In genomic region chr14:67705211-67705610, GRCh38 we compare ENCODE assay signal across 22 cellular contexts. TPM values are rescaled to one million over a fixed set of nuclear protein-coding genes. Genes with fewer than 3 reads are reported as not detected.
"Had no signal": no experiment of that assay in that cellular context is flagged by ENCODE, and none has a peak within 500 bp of the region (broad histone marks: within the 10 kb centered on the region; RNA-seq: fewer than 3 reads in every experiment).

No MANE protein-coding gene starts in this region.

- H3K36me3 Mint-ChIP-seq: activated CD4-positive, alpha-beta memory T cell treated with anti-CD3 and anti-CD28 coated beads for 36 hours; stimulated activated effector memory CD8-positive, alpha-beta T cell treated with anti-CD3 and anti-CD28 coated beads, Interleukin-12 subunit alpha, Interleukin-12 subunit beta, amount 100 ng/mL, for 72 hours; T-cell; type B pancreatic cell had no signal

- H3K4me1 ChIP-seq: gastroesophageal sphincter, prostate gland, sigmoid colon had no signal

- H3K27ac ChIP-seq: brain microvascular endothelial cell, gastroesophageal sphincter, prostate gland, sigmoid colon had no signal

- H3K4me3 ChIP-seq: gastroesophageal sphincter, pancreas, prostate gland, sigmoid colon had no signal

- DNase-seq: activated CD8-positive, alpha-beta memory T cell treated with anti-CD3 and anti-CD28 coated beads, Interleukin-2, amount 50 U/mL, for 4 hours; activated gamma-delta T cell; activated naive CD4-positive, alpha-beta T cell treated with anti-CD3 and anti-CD28 coated beads, Interleukin-2, amount 50 U/mL, for 16 hours; activated T-cell treated with anti-CD3 and anti-CD28 coated beads, Interleukin-2, amount 50 U/mL, for 1 hour; kidney; sigmoid colon had no signal

- H3K9me3 ChIP-seq: gastroesophageal sphincter, pancreas, prostate gland, sigmoid colon had no signal

- H3K27me3 ChIP-seq: brain microvascular endothelial cell, gastroesophageal sphincter, pancreas, sigmoid colon had no signal

- H3K4me3 Mint-ChIP-seq: activated CD4-positive, alpha-beta memory T cell treated with anti-CD3 and anti-CD28 coated beads for 36 hours; endodermal cell; mesothelial cell of epicardium; naive thymus-derived CD4-positive, alpha-beta T cell; stimulated activated effector memory CD8-positive, alpha-beta T cell treated with anti-CD3 and anti-CD28 coated beads, Interleukin-12 subunit alpha, Interleukin-12 subunit beta, amount 100 ng/mL, for 72 hours; stimulated activated naive CD8-positive, alpha-beta T cell treated with anti-CD3 and anti-CD28 coated beads, Interleukin-15, Interleukin-2, amounts not matched to agents 100 ng/mL and 50 ng/mL, for 24 hours; T-cell; type B pancreatic cell had no signal

- H3K27ac Mint-ChIP-seq: activated CD4-positive, alpha-beta memory T cell treated with anti-CD3 and anti-CD28 coated beads for 36 hours; endodermal cell; mesothelial cell of epicardium; stimulated activated effector memory CD8-positive, alpha-beta T cell treated with anti-CD3 and anti-CD28 coated beads, Interleukin-12 subunit alpha, Interleukin-12 subunit beta, amount 100 ng/mL, for 72 hours; stimulated activated naive CD8-positive, alpha-beta T cell treated with anti-CD3 and anti-CD28 coated beads, Interleukin-15, Interleukin-2, amounts not matched to agents 100 ng/mL and 50 ng/mL, for 24 hours; T-cell; type B pancreatic cell had no signal

- H3K9me3 Mint-ChIP-seq: type B pancreatic cell had no signal

- H3K4me1 Mint-ChIP-seq: mesothelial cell of epicardium; stimulated activated effector memory CD8-positive, alpha-beta T cell treated with anti-CD3 and anti-CD28 coated beads, Interleukin-12 subunit alpha, Interleukin-12 subunit beta, amount 100 ng/mL, for 72 hours; T-cell had no signal

- FAIRE-seq: astrocyte, kidney, small intestine had no signal

- H3K36me3 ChIP-seq: brain microvascular endothelial cell, gastroesophageal sphincter, pancreas, prostate gland, sigmoid colon had no signal

- H3K27me3 Mint-ChIP-seq: type B pancreatic cell had no signal

RNA-seq across cellular contexts. Expression of gene RDH12, which starts 3.5 kb away (rescaled TPM):
- total RNA-seq: activated CD4-positive, alpha-beta memory T cell treated with anti-CD3 and anti-CD28 coated beads for 36 hours; activated CD8-positive, alpha-beta memory T cell treated with anti-CD3 and anti-CD28 coated beads for 36 hours; mesothelial cell of epicardium; naive thymus-derived CD4-positive, alpha-beta T cell; sigmoid colon; T-cell had no signal
- polyA plus RNA-seq: neural cell had no signal
